ENCODE assay signal across 11 cellular contexts in the genomic region with DNA sequence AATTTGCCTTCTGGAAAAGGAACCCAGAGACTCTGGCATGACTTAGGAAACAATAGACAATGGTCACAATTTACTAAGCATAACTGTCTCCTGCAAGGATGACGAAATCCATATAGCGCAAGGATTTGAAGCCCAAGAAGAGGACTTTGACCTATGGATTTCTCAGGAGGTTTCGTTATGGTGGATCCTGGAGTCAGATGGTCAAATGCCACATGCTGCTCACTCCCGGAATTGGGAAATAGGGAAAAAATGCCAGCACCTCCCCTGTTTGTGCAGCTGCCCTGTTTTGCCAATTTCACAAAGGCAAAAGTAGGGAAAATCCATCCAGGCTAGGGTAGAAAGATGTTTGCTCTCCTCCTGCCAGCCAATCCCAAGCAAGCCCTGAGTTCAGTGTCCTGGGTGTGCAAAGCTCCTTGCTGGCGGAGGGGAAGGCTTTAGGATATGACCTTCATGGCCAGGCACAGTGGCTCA. TPM values are rescaled to one million over a fixed set of nuclear protein-coding genes. Genes with fewer than 3 reads are reported as not detected.
"Had no signal": no experiment of that assay in that cellular context is flagged by ENCODE, and none has a peak within 500 bp of the region (broad histone marks: within the 10 kb centered on the region; RNA-seq: fewer than 3 reads in every experiment).

No MANE protein-coding gene starts in this region.

- H3K4me3 ChIP-seq: cardiac muscle cell, testis had no signal

- H3K4me1 ChIP-seq: testis had no signal

- H3K9me3 ChIP-seq: testis had no signal

- DNase-seq: activated CD4-positive, alpha-beta T cell treated with anti-CD3 and anti-CD28 coated beads for 36 hours; activated naive CD4-positive, alpha-beta T cell treated with anti-CD3 and anti-CD28 coated beads for 36 hours; stimulated activated CD4-positive, alpha-beta T cell treated with anti-CD3 and anti-CD28 coated beads, Interleukin-4, amount 100 ng/mL, for 24 hours; T-helper 9 cell; testis had no signal

- H3K36me3 ChIP-seq: cardiac muscle cell had no signal

- ATAC-seq: activated CD4-positive, alpha-beta T cell treated with anti-CD3 and anti-CD28 coated beads for 36 hours; activated T-helper 17 cell treated with anti-CD3 and anti-CD28 coated beads, Interleukin-2, amount 50 U/mL, for 72 hours had no signal

RNA-seq across cellular contexts. Expression of gene RDH8, which starts 23.4 kb away (rescaled TPM):
- total RNA-seq: activated CD4-positive, alpha-beta T cell treated with anti-CD3 and anti-CD28 coated beads for 36 hours; activated naive CD4-positive, alpha-beta T cell treated with anti-CD3 and anti-CD28 coated beads for 36 hours; astrocyte; cardiac muscle cell; osteoblast; pulmonary artery endothelial cell; ureter had no signal

RNA-seq across cellular contexts. Expression of gene COL5A3, which starts 26.3 kb away (rescaled TPM):
- total RNA-seq: cardiac muscle cell, pulmonary artery endothelial cell had no signal
